22 cellular contexts compared by ENCODE assay signal in the genomic region with DNA sequence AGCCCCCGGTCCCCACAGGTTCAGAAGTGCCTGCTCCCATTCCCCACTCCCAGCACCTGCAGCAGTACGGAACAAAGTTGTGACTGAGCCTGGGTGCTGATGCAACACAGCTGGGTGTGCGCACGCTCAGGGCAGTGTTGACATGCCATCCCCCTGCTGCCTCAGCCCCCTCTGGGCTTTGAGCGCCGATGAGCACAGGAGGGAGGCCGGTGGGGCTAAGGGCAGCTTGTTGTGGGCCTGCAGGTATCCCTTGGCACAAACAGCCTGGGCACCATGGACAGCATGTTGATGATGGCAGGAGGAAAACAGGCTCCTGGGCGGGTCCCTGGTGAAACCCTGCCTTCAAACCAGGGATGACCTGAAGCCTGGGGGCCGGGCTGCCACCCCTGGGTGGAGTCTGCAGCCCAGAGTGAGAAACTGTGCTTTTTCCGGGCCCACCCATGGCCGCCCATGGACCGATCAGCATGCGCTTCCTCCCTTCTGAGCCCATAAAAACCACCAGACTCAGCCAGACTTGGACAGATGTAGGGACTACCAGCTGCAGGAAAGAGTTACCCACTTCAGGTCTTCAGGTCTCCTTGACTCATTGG.
"Had no signal": no experiment of that assay in that cellular context is flagged by ENCODE, and none has a peak within 500 bp of the region (broad histone marks: within the 10 kb centered on the region; RNA-seq: fewer than 3 reads in every experiment).

No MANE protein-coding gene starts in this region.

- H3K27me3 ChIP-seq: dorsolateral prefrontal cortex, esophagus muscularis mucosa, foreskin keratinocyte, gastroesophageal sphincter, heart left ventricle, hepatocyte, left lung had no signal

- H3K4me2 ChIP-seq: hepatocyte had no signal

- DNase-seq: dermis blood vessel endothelial cell; dorsolateral prefrontal cortex; effector CD4-positive, alpha-beta T cell; effector memory CD4-positive, alpha-beta T cell; foreskin keratinocyte; heart left ventricle; hypothalamus; left cardiac atrium; left ventricle myocardium superior; lower lobe of right lung; mesendoderm; midbrain had no signal

- H3K4me3 ChIP-seq: coronary artery, dorsolateral prefrontal cortex, esophagus muscularis mucosa, gastroesophageal sphincter, heart left ventricle, hepatocyte, left lung, lower lobe of right lung had no signal

- H2AFZ ChIP-seq: hepatocyte had no signal

- H3K79me2 ChIP-seq: hepatocyte had no signal

- H3K27ac ChIP-seq: coronary artery, dorsolateral prefrontal cortex, esophagus muscularis mucosa, foreskin keratinocyte, gastroesophageal sphincter, heart left ventricle, hepatocyte, left lung, lower lobe of right lung had no signal

- H3K4me1 ChIP-seq: esophagus muscularis mucosa, gastroesophageal sphincter, left lung, lower lobe of right lung had no signal

- FAIRE-seq: colon, endothelial cell of umbilical vein, frontal cortex, islet of Langerhans, keratinocyte had no signal

- H3K9me3 ChIP-seq: esophagus muscularis mucosa, gastroesophageal sphincter, heart left ventricle, left lung, lower lobe of right lung had no signal

- ATAC-seq: foreskin keratinocyte, gastroesophageal sphincter, left cardiac atrium, left lung, left ventricle myocardium superior had no signal
